In the genomic region with DNA sequence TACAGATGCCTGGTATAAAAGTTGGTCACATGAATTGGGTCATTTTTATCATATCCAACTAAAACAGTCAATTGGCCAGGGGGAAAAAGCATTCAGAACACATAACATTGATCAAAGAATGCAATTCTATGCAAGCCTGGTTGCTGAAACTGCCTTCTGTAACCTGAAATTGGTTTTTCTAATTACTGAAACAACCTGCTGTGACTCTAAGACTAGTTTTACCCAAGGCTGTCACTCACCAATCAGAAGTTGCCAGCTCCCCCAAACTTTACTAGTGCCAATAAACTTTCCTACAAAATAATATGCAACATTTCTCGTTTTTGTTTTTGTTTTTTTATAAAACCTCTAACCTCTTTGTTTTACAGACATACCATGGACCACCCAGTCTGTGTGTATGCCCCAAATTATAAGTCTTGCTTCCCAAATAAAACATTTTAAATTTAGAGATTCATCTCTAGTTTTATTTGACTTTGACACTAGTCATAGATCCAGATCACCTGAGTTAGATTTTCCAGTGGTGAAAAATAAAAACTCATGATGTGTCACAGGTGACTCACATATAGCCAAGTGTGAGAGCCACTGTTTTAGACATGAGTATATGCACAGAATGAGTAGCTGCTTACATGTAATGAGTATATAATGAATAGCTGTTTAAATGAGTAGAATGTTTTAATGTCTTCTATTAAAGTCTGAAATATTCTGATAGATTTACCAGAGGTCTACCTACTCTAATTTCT, we compare ENCODE assay signal across 13 cellular contexts.
A peak's percentile ranks its signal among the peaks of the same experiment; 100 is the strongest.
DNase-seq lines count a peak whose midpoint lies in the region; ATAC-seq and TF ChIP-seq lines count a peak whose summit lies in the region.
"Had no signal": no experiment of that assay in that cellular context is flagged by ENCODE, and none has a peak within 500 bp of the region (broad histone marks: within the 10 kb centered on the region; RNA-seq: fewer than 3 reads in every experiment).

No MANE protein-coding gene starts in this region.

- peak overlapping the region; percentile 17 for H3K4me2 ChIP-seq in GM23248 (ENCODE audit: unreplicated experiment)

- no peaks in the 10 kb centered on the region for H4K20me1 ChIP-seq in GM23248 (ENCODE audit: insufficient read depth)

- H3K27me3 ChIP-seq in GM23248 (replicated peaks; ENCODE audit: insufficient read depth), result no peaks in the 10 kb centered on the region

- H3K27me3 Mint-ChIP-seq in activated T-helper 1 cell treated with anti-CD3 and anti-CD28 coated beads, Interleukin-12 subunit alpha, Interleukin-12 subunit beta, Interleukin-2, Interleukin-4 antibody, amounts not matched to agents 30 ng/mL and 10 ng/mL and 1 ng/mL, durations not matched to agents 14 hours and 24 hours and 36 hours (ENCODE audit: insufficient read depth), result no peaks in the 10 kb centered on the region
- no peaks in the 10 kb centered on the region for H3K27me3 Mint-ChIP-seq in osteocyte (ENCODE audit: unreplicated experiment)

- no peak overlapping the region for H3K4me3 ChIP-seq in GM23248
- no peak overlapping the region for H3K4me3 ChIP-seq in fibroblast of the aortic adventitia (ENCODE audit: low read depth, low read length)

- no peaks in the 10 kb centered on the region for H3K9me3 ChIP-seq in GM23248 (ENCODE audit: low read depth)

- H3K36me3 Mint-ChIP-seq in activated T-helper 1 cell treated with anti-CD3 and anti-CD28 coated beads, Interleukin-12 subunit alpha, Interleukin-12 subunit beta, Interleukin-2, Interleukin-4 antibody, amounts not matched to agents 30 ng/mL and 10 ng/mL and 1 ng/mL, durations not matched to agents 14 hours and 24 hours and 36 hours (ENCODE audit: low read depth), result peaks cover 5% of the 10 kb centered on the region
- H3K36me3 Mint-ChIP-seq in osteocyte (ENCODE audit: unreplicated experiment), result no peaks in the 10 kb centered on the region
- H3K36me3 Mint-ChIP-seq: WTC11 had no signal

- H3K4me1 ChIP-seq in GM23248 (ENCODE audit: insufficient read depth), result peaks cover 23% of the 10 kb centered on the region

- no peaks in the 10 kb centered on the region for H3K79me2 ChIP-seq in GM23248 (ENCODE audit: insufficient read depth)

- peaks cover 16% of the 10 kb centered on the region; the same call in 1 of the 2 replicates for H3F3A ChIP-seq in GM23248 (ENCODE audit: insufficient read depth)

- H3K9ac ChIP-seq in GM23248, result no peak overlapping the region

- H3K27ac ChIP-seq in GM23248, result peak overlapping the region; percentile 40

- DNase-seq in AG08395 (ENCODE audit: low spot score) (peak; percentile 12), GM23248 (peak; percentile 89), fibroblast of the aortic adventitia (ENCODE audit: low read depth) (peak; percentile 24), OCI-M1 (lab: John Stamatoyannopoulos, UW) (no peak), osteocyte (ENCODE audit: extremely low spot score, unreplicated experiment) (no peak)
- no peak for DNase-seq in activated T-helper 1 cell treated with anti-CD3 and anti-CD28 coated beads, Interleukin-12 subunit alpha, Interleukin-12 subunit beta, Interleukin-2, Interleukin-4 antibody, amounts not matched to agents 30 ng/mL and 10 ng/mL and 1 ng/mL, durations not matched to agents 14 hours and 24 hours and 36 hours (ENCODE audit: low spot score)
- DNase-seq: hippocampal formation, mesendoderm, NCI-H510A treated with DMSO at 0.1 percent for 48 hours, SHP77 treated with DMSO at 0.1 percent for 48 hours had no signal

- no peaks in the 10 kb centered on the region for H3K9me2 ChIP-seq in GM23248 (ENCODE audit: insufficient read depth)

- no peak overlapping the region for H2AFZ ChIP-seq in GM23248

- peaks cover 28% of the 10 kb centered on the region for H3K9me3 Mint-ChIP-seq in activated T-helper 1 cell treated with anti-CD3 and anti-CD28 coated beads, Interleukin-12 subunit alpha, Interleukin-12 subunit beta, Interleukin-2, Interleukin-4 antibody, amounts not matched to agents 30 ng/mL and 10 ng/mL and 1 ng/mL, durations not matched to agents 14 hours and 24 hours and 36 hours
- peaks cover 7% of the 10 kb centered on the region for H3K9me3 Mint-ChIP-seq in osteocyte (ENCODE audit: unreplicated experiment)
- H3K9me3 Mint-ChIP-seq: WTC11 had no signal

- WGBS in GM23248 (ENCODE audit: low coverage in 1 of 2, low lambda C conversion rate in 2 of 2, missing lambda C conversion rate in 2 of 2), 2 experiments, result 41 to 45% methylated on average over 1 of the region's 1 CpG

- no peak for ATAC-seq in GM21825 (IDR thresholded peaks at IDR 0.05; ENCODE audit: unreplicated experiment)
- ATAC-seq in GM21360 (IDR thresholded peaks at IDR 0.05; ENCODE audit: unreplicated experiment), result no peak
- ATAC-seq: WTC11 had no signal

- in situ Hi-C loops in GM23248 (cut with MboI), result no loop called here

- intact Hi-C loops in activated T-helper 1 cell treated with anti-CD3 and anti-CD28 coated beads, Interleukin-12 subunit alpha, Interleukin-12 subunit beta, Interleukin-2, Interleukin-4 antibody, amounts not matched to agents 30 ng/mL and 10 ng/mL and 1 ng/mL, durations not matched to agents 14 hours and 24 hours and 36 hours (cut with micrococcal nuclease), result loop anchor here (1.0 kb wide), 7 partner anchors 15 to 292 kb away; a partner anchor contains a TSS

- peaks cover 7% of the 10 kb centered on the region for H3K4me1 Mint-ChIP-seq in activated T-helper 1 cell treated with anti-CD3 and anti-CD28 coated beads, Interleukin-12 subunit alpha, Interleukin-12 subunit beta, Interleukin-2, Interleukin-4 antibody, amounts not matched to agents 30 ng/mL and 10 ng/mL and 1 ng/mL, durations not matched to agents 14 hours and 24 hours and 36 hours (ENCODE audit: low read depth)
- no peaks in the 10 kb centered on the region for H3K4me1 Mint-ChIP-seq in osteocyte (ENCODE audit: unreplicated experiment)
- H3K4me1 Mint-ChIP-seq: WTC11 had no signal

- H3K4me3 Mint-ChIP-seq in activated T-helper 1 cell treated with anti-CD3 and anti-CD28 coated beads, Interleukin-12 subunit alpha, Interleukin-12 subunit beta, Interleukin-2, Interleukin-4 antibody, amounts not matched to agents 30 ng/mL and 10 ng/mL and 1 ng/mL, durations not matched to agents 14 hours and 24 hours and 36 hours, result no peak overlapping the region
- H3K4me3 Mint-ChIP-seq in osteocyte (ENCODE audit: unreplicated experiment), result no peak overlapping the region
- H3K4me3 Mint-ChIP-seq: WTC11 had no signal

- peak overlapping the region; percentile 81 for H3K27ac Mint-ChIP-seq in activated T-helper 1 cell treated with anti-CD3 and anti-CD28 coated beads, Interleukin-12 subunit alpha, Interleukin-12 subunit beta, Interleukin-2, Interleukin-4 antibody, amounts not matched to agents 30 ng/mL and 10 ng/mL and 1 ng/mL, durations not matched to agents 14 hours and 24 hours and 36 hours
- no peak overlapping the region for H3K27ac Mint-ChIP-seq in osteocyte (ENCODE audit: unreplicated experiment)
- H3K27ac Mint-ChIP-seq: WTC11 had no signal

- no peaks in the 10 kb centered on the region for H3K36me3 ChIP-seq in GM23248 (ENCODE audit: low read depth)

- TF ChIP-seq CTCF in fibroblast of the aortic adventitia (IDR thresholded peaks at IDR 0.05; ENCODE audit: insufficient read depth, low read length), result no peak
- no peak for TF ChIP-seq CTCF in osteocyte (IDR thresholded peaks at IDR 0.05)

Comparison
In these comparisons a context has a peak if more than half of its experiments do, and no peak if none do; other contexts are left out.
1. DNase-seq: peak in AG08395 (single experiment), GM23248 (single experiment) and fibroblast of the aortic adventitia (single experiment); none in activated T-helper 1 cell treated with anti-CD3 and anti-CD28 coated beads, Interleukin-12 subunit alpha, Interleukin-12 subunit beta, Interleukin-2, Interleukin-4 antibody, amounts not matched to agents 30 ng/mL and 10 ng/mL and 1 ng/mL, durations not matched to agents 14 hours and 24 hours and 36 hours (single experiment), OCI-M1 (single experiment) and osteocyte (single experiment).